ENCODE assay signal across 8 cellular contexts in genomic region chr9:70420267-70421019, GRCh38. TPM values are rescaled to one million over a fixed set of nuclear protein-coding genes. Genes with fewer than 3 reads are reported as not detected.
DNase-seq lines count a peak whose midpoint lies in the region; ATAC-seq and TF ChIP-seq lines count a peak whose summit lies in the region.

No MANE protein-coding gene starts in this region.

- H3K4me3 ChIP-seq in brain microvascular endothelial cell (ENCODE audit: low read depth, low read length) (peak overlapping the region; percentile 55), iPS-15b (ENCODE audit: low read depth, low read length) (peak overlapping the region; percentile 86)

- no peaks in the 10 kb centered on the region for H3K27me3 ChIP-seq in brain microvascular endothelial cell (replicated peaks)
- H3K27me3 ChIP-seq in iPS-15b (ENCODE audit: control insufficient read depth, insufficient read depth, low read length) = peaks cover 16% of the 10 kb centered on the region

- H3K9ac ChIP-seq in iPS-15b (ENCODE audit: low read depth, low read length) = peak overlapping the region; percentile 85

- ATAC-seq in sciatic nerve = peak; percentile 77

- peak; percentile 73 for DNase-seq in GM03348 (ENCODE audit: low spot score)
- peak; percentile 91 for DNase-seq in HCEC 1CT
- DNase-seq in NCI-H1092 treated with DMSO at 0.1 percent for 48 hours (lab: John Stamatoyannopoulos, UW) = peak; percentile 91
- DNase-seq in SW480 (ENCODE audit: low spot score) = peak; percentile 93
- peak; percentile 80 for DNase-seq in brain microvascular endothelial cell
- DNase-seq in sciatic nerve (ENCODE audit: low spot score) = peak; percentile 97
- no peak for DNase-seq in OCI-M2 (lab: John Stamatoyannopoulos, UW; ENCODE audit: unreplicated experiment)

- H3K27ac ChIP-seq in brain microvascular endothelial cell = peak overlapping the region; percentile 100

- no peaks in the 10 kb centered on the region for H3K36me3 ChIP-seq in brain microvascular endothelial cell (replicated peaks)
- no peaks in the 10 kb centered on the region for H3K36me3 ChIP-seq in iPS-15b (ENCODE audit: control insufficient read depth, insufficient read depth, low read length)

- intact Hi-C loops in sciatic nerve (cut with DNase I) = no loop called here

- in situ Hi-C loops in brain microvascular endothelial cell (cut with HindIII; ENCODE audit: low pct_ligation_motif_present, low sequenced_read_pairs) = loop anchor here (25.0 kb wide), 1 partner anchor 167 kb away; no protein-coding TSS in a partner anchor

- H3K4me1 ChIP-seq in iPS-15b (ENCODE audit: control insufficient read depth, insufficient read depth, low read length) = peaks cover 16% of the 10 kb centered on the region

- no peak for TF ChIP-seq CTCF in brain microvascular endothelial cell (IDR thresholded peaks at IDR 0.05; ENCODE audit: low read depth, low read length, missing control alignments)

- no peaks in the 10 kb centered on the region for H3K9me3 ChIP-seq in iPS-15b (ENCODE audit: control insufficient read depth, insufficient read depth, low read length)

RNA-seq across cellular contexts. Expression of gene KLF9, which starts 6.0 kb away (rescaled TPM):
- 94.6 TPM for total RNA-seq in sciatic nerve
